In the genomic region with DNA sequence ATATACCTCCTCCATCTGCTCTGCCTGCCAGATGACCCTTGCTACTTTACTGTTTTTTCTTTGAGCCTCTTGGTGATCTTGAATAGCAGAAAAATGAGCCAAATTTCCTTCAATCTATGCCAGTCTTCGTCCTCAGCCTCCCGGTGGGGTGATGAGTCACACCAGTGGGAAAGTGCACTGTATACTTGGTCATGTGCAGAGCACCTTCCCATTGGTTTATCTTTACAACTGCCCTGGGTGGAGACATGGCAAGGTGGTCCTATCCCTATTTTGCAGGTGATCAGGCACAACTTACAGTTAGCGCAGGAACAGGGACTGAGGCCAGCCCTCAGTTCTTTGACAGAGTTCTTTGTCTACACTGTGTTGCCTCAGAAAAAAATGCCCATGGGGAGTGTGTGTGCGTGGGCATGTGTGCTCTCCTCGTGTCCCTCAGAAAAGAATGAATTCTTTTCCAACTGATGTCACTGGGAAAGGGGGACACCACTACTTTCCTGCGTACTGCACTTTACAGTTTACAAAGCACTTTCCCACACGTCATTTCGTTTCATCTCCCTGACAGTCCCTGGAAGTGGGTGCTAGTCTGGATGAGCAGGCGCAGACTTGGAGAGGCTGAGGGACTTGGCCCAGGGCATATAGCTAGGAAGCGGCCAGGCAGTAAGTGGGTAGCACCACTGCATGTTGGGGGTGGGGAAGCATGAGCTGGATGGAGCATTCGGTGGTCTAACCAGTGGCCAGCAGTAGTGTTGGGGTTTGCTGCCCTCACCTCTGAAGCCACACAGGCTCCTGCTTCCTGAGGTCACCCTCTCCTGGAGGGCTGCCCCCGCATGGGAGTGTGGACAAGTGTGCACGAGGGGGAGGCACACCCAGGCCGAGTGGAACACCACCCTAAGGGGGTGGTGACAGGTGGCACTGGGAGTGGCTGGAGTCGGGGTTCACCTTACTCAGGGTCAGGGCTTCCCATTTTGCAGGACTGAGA, we compare ENCODE assay signal across 12 cellular contexts. TPM values are rescaled to one million over a fixed set of nuclear protein-coding genes. Genes with fewer than 3 reads are reported as not detected.
A peak's percentile ranks its signal among the peaks of the same experiment; 100 is the strongest.
DNase-seq lines count a peak whose midpoint lies in the region; ATAC-seq and TF ChIP-seq lines count a peak whose summit lies in the region.
"Had no signal": no experiment of that assay in that cellular context is flagged by ENCODE, and none has a peak within 500 bp of the region (broad histone marks: within the 10 kb centered on the region; RNA-seq: fewer than 3 reads in every experiment).

No MANE protein-coding gene starts in this region.

- H3K27ac ChIP-seq in BLaER1 (peak overlapping the region; percentile 57), brain microvascular endothelial cell (peak overlapping the region; percentile 91)

- no peaks in the 10 kb centered on the region for H3K9me3 Mint-ChIP-seq in natural killer cell

- H3K9ac ChIP-seq in BLaER1: no peak overlapping the region

- peak; percentile 35 for DNase-seq in LoVo (ENCODE audit: low spot score)
- no peak for DNase-seq in brain microvascular endothelial cell
- no peak for DNase-seq in natural killer cell
- no peak for DNase-seq in stimulated activated CD4-positive, alpha-beta T cell treated with anti-CD3 and anti-CD28 coated beads, Interleukin-4, amount 100 ng/mL, for 4 hours
- no peak for DNase-seq in SW480 (ENCODE audit: low spot score)
- DNase-seq: DMS79 treated with DMSO at 0.1 percent for 48 hours; NCI-H187; stimulated activated CD8-positive, alpha-beta memory T cell treated with anti-CD3 and anti-CD28 coated beads, Interleukin-4, amount 100 ng/mL, for 48 hours had no signal

- H3K4me3 ChIP-seq in BLaER1: no peak overlapping the region
- H3K4me3 ChIP-seq in brain microvascular endothelial cell (ENCODE audit: low read depth, low read length): no peak overlapping the region

- H3K9me3 ChIP-seq in BLaER1: no peaks in the 10 kb centered on the region

- ATAC-seq in natural killer cell (no peak), GM18517 (IDR thresholded peaks at IDR 0.05; ENCODE audit: unreplicated experiment) (no peak), GM19455 (IDR thresholded peaks at IDR 0.05; ENCODE audit: unreplicated experiment) (no peak)

- H3K4me1 Mint-ChIP-seq in natural killer cell: peaks cover 91 to 99% of the 10 kb centered on the region in 2 donors

- intact Hi-C loops in natural killer cell (cut with micrococcal nuclease): loop anchor here (5.0 kb wide), 1 partner anchor 163 kb away; the partner anchor contains the start of genes AAGAB and IQCH

- H3K27me3 Mint-ChIP-seq in natural killer cell (ENCODE audit: low read depth in 2 of 2): no peaks in the 10 kb centered on the region

- in situ Hi-C loops in brain microvascular endothelial cell (cut with HindIII; ENCODE audit: low pct_ligation_motif_present, low sequenced_read_pairs): no loop called here

- peak overlapping the region; percentile 94 for H3K4me2 ChIP-seq in BLaER1

- no peaks in the 10 kb centered on the region for H3K36me3 Mint-ChIP-seq in natural killer cell

- no peaks in the 10 kb centered on the region for H3K27me3 ChIP-seq in BLaER1
- no peaks in the 10 kb centered on the region for H3K27me3 ChIP-seq in brain microvascular endothelial cell (replicated peaks)

- TF ChIP-seq CTCF in brain microvascular endothelial cell (IDR thresholded peaks at IDR 0.05; ENCODE audit: low read depth, low read length, missing control alignments) (no peak), natural killer cell (IDR thresholded peaks at IDR 0.05) (no peak)

- peaks cover 100% of the 10 kb centered on the region for H3K4me1 ChIP-seq in BLaER1

- peaks cover 24% of the 10 kb centered on the region for H3K36me3 ChIP-seq in BLaER1
- H3K36me3 ChIP-seq in brain microvascular endothelial cell (replicated peaks): peaks cover 54% of the 10 kb centered on the region

- H4K20me1 ChIP-seq in BLaER1: peaks cover 100% of the 10 kb centered on the region

- peak overlapping the region in 1 of 2 donors; percentile 91 for H3K27ac Mint-ChIP-seq in natural killer cell

- H3K4me3 Mint-ChIP-seq in natural killer cell: peak overlapping the region; percentile 40
- H3K4me3 Mint-ChIP-seq: activated naive CD8-positive, alpha-beta T cell had no signal

RNA-seq across cellular contexts. Expression of gene SMAD3, which starts 24.1 kb away (rescaled TPM):
- 10 to 100 TPM; 47.1 to 72.6 (median 63.0) TPM for total RNA-seq in natural killer cell
